1 cellular context compared by ENCODE assay signal in genomic region chr6:48985025-48985424, GRCh38.
TF ChIP-seq lines count a peak whose summit lies in the region.

No MANE protein-coding gene starts in this region.

TF ChIP-seq in SK-N-SH, 30 proteins besides CTCF, POLR2A, EP300 and RAD21 (continued from another document):
- TF ChIP-seq POLR2AphosphoS5 (IDR thresholded peaks at IDR 0.05; ENCODE audit: low read depth, low read length): no peak
- TF ChIP-seq RCOR1 (IDR thresholded peaks at IDR 0.05; ENCODE audit: low read length): no peak
- no peak for TF ChIP-seq FOXM1 (IDR thresholded peaks at IDR 0.05; ENCODE audit: low read depth)
- no peak for TF ChIP-seq ELF1 (IDR thresholded peaks at IDR 0.05)
- no peak for TF ChIP-seq FOSL2 (IDR thresholded peaks at IDR 0.05; ENCODE audit: borderline replicate concordance, low read depth)
- no peak for TF ChIP-seq REST (IDR thresholded peaks at IDR 0.05; ENCODE audit: low read depth, low read length)
- TF ChIP-seq USF1 (IDR thresholded peaks at IDR 0.05; ENCODE audit: borderline replicate concordance, low read depth): no peak
